ENCODE assay signal across 24 cellular contexts in the genomic region with DNA sequence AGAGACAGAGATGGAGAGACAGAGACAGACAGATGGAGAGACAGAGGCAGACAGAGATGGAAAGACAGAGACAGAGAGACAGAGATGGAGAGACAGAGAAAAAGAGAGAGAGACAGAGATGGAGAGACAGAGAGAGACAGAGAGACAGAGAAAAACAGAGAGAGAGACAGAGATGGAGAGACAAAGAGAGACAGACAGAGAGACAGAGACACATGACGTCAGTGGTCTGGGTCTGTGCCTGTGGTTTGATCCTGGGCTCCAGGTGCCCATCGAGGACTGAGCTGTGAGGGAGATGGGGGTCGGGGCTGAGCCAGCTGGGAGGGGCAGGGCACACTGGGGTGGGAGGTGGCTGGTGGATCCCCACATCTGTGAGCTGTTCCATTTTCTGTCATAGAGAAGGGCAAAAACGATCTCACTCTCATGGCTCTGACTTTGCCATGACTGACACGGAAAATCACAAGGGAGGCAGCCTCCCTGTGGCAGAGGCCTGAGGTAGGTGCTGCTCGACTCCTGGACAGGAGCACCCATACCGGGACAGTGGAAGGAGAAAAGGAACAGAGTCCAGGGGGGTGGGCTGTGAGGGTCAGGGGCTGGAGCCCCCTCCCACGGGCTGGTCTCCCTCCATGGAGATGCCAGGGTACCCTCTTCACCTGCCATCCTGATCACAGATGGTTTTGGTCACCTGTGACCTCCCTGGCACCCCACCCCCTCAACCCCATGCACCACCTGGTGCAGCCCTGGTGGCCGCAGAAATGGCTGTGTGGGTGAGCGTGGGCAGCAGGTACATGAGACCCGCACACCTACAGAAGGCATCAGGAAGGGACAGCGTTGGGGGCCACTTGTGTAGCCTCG. TPM values are rescaled to one million over a fixed set of nuclear protein-coding genes. Genes with fewer than 3 reads are reported as not detected.
DNase-seq lines count a peak whose midpoint lies in the region; ATAC-seq and TF ChIP-seq lines count a peak whose summit lies in the region.
"Had no signal": no experiment of that assay in that cellular context is flagged by ENCODE, and none has a peak within 500 bp of the region (broad histone marks: within the 10 kb centered on the region; RNA-seq: fewer than 3 reads in every experiment).

No MANE protein-coding gene starts in this region.

- H3K27ac ChIP-seq in esophagus muscularis mucosa (replicated peaks in 1 of 4) (no peak overlapping the region), prostate gland (no peak overlapping the region)
- H3K27ac ChIP-seq: GM23248, HL-60 had no signal

- peak; percentile 8 for DNase-seq in activated CD8-positive, alpha-beta memory T cell treated with anti-CD3 and anti-CD28 coated beads, Interleukin-2, amount 10 ng/mL, durations not matched to agents 7 days and 5 days
- DNase-seq in activated CD8-positive, alpha-beta memory T cell treated with anti-CD3 and anti-CD28 coated beads, Interleukin-2, amount 50 U/mL, for 48 hours, result no peak
- peak; percentile 20 for DNase-seq in D341Med (ENCODE audit: low spot score)
- peak; percentile 79 for DNase-seq in esophagus muscularis mucosa (ENCODE audit: extremely low spot score)
- peak; percentile 0 for DNase-seq in prostate gland (ENCODE audit: low spot score)
- DNase-seq in activated CD4-positive, CD25-positive, alpha-beta regulatory T cell (lab: John Stamatoyannopoulos, UW), result no peak
- DNase-seq: BE2C; CD4-positive, CD25-positive, alpha-beta regulatory T cell; COR-L47; GDM1; GM23248; Karpas-422; MG63; NCI-H1048; NCI-H1436; NCI-H1930; NCI-H226; NCI-H524; OCI-M1 had no signal

- TF ChIP-seq EP300 in esophagus muscularis mucosa (IDR thresholded peaks at IDR 0.05), result no peak

- TF ChIP-seq CTCF in esophagus muscularis mucosa (IDR thresholded peaks at IDR 0.05) (no peak), prostate gland (IDR thresholded peaks at IDR 0.05) (no peak)

- no peaks in the 10 kb centered on the region for H3K36me3 Mint-ChIP-seq in activated CD8-positive, alpha-beta memory T cell treated with anti-CD3 and anti-CD28 coated beads, Interleukin-2, amount 10 ng/mL, durations not matched to agents 7 days and 5 days
- H3K36me3 Mint-ChIP-seq: CD4-positive, CD25-positive, alpha-beta regulatory T cell; IgD-negative memory B cell had no signal

- no peaks in the 10 kb centered on the region for H3K27me3 Mint-ChIP-seq in activated CD8-positive, alpha-beta memory T cell treated with anti-CD3 and anti-CD28 coated beads, Interleukin-2, amount 10 ng/mL, durations not matched to agents 7 days and 5 days
- H3K27me3 Mint-ChIP-seq: CD4-positive, CD25-positive, alpha-beta regulatory T cell had no signal

- H3K4me3 Mint-ChIP-seq in activated CD8-positive, alpha-beta memory T cell treated with anti-CD3 and anti-CD28 coated beads, Interleukin-2, amount 10 ng/mL, durations not matched to agents 7 days and 5 days, result no peak overlapping the region
- H3K4me3 Mint-ChIP-seq: CD4-positive, CD25-positive, alpha-beta regulatory T cell had no signal

- 83% methylated on average over 8 of the region's 13 CpGs for WGBS in esophagus muscularis mucosa
- 81% methylated on average over 13 of the region's 13 CpGs for WGBS in prostate gland

- H3K27ac Mint-ChIP-seq in activated CD8-positive, alpha-beta memory T cell treated with anti-CD3 and anti-CD28 coated beads, Interleukin-2, amount 10 ng/mL, durations not matched to agents 7 days and 5 days, result no peak overlapping the region
- H3K27ac Mint-ChIP-seq: IgD-negative memory B cell had no signal

- H3K4me1 ChIP-seq in esophagus muscularis mucosa (no peaks in the 10 kb centered on the region), prostate gland (replicated peaks) (no peaks in the 10 kb centered on the region)
- H3K4me1 ChIP-seq: HAP-1 had no signal

- CTCF ChIA-PET in activated CD8-positive, alpha-beta memory T cell treated with anti-CD3 and anti-CD28 coated beads, Interleukin-2, amount 10 ng/mL, durations not matched to agents 7 days and 5 days (lab: Charles Lee), result no interaction called here

- intact Hi-C loops in esophagus muscularis mucosa (cut with DNase I), result no loop called here
- intact Hi-C loops in prostate gland (cut with DNase I), result no loop called here

- H3K27me3 ChIP-seq in esophagus muscularis mucosa, result peaks cover 0 to 62% (median 0%) of the 10 kb centered on the region in 4 donors
- peaks cover 4% of the 10 kb centered on the region for H3K27me3 ChIP-seq in prostate gland (replicated peaks; ENCODE audit: insufficient read depth)
- H3K27me3 ChIP-seq: BE2C, MG63 had no signal

- H3K4me3 ChIP-seq in esophagus muscularis mucosa (no peak overlapping the region), prostate gland (no peak overlapping the region)
- H3K4me3 ChIP-seq: GM23248, HAP-1, MG63 had no signal

- no peaks in the 10 kb centered on the region for H3K9me3 Mint-ChIP-seq in activated CD8-positive, alpha-beta memory T cell treated with anti-CD3 and anti-CD28 coated beads, Interleukin-2, amount 10 ng/mL, durations not matched to agents 7 days and 5 days (ENCODE audit: low read depth)
- H3K9me3 Mint-ChIP-seq: IgD-negative memory B cell had no signal

- H3K9me3 ChIP-seq in esophagus muscularis mucosa (no peaks in the 10 kb centered on the region), prostate gland (no peaks in the 10 kb centered on the region)
- H3K9me3 ChIP-seq: BE2C, HAP-1, MG63 had no signal

- no peaks in the 10 kb centered on the region for H3K4me1 Mint-ChIP-seq in activated CD8-positive, alpha-beta memory T cell treated with anti-CD3 and anti-CD28 coated beads, Interleukin-2, amount 10 ng/mL, durations not matched to agents 7 days and 5 days
- H3K4me1 Mint-ChIP-seq: CD4-positive, CD25-positive, alpha-beta regulatory T cell had no signal

- TF ChIP-seq POLR2A in esophagus muscularis mucosa (IDR thresholded peaks at IDR 0.05; ENCODE audit: low read depth) (no peak), prostate gland (IDR thresholded peaks at IDR 0.05) (no peak)

- ATAC-seq in activated CD8-positive, alpha-beta memory T cell treated with anti-CD3 and anti-CD28 coated beads, Interleukin-2, amount 10 ng/mL, durations not matched to agents 7 days and 5 days, result no peak
- no peak for ATAC-seq in activated CD4-positive, CD25-positive, alpha-beta regulatory T cell treated with anti-CD3 and anti-CD28 coated beads, Interleukin-2, amount 50 U/mL, for 24 hours

- H3K36me3 ChIP-seq in esophagus muscularis mucosa (no peaks in the 10 kb centered on the region), prostate gland (no peaks in the 10 kb centered on the region)
- H3K36me3 ChIP-seq: BE2C, HAP-1, MG63 had no signal

RNA-seq across cellular contexts. Expression of gene GLT6D1, which starts 28.8 kb away (rescaled TPM):
- total RNA-seq in activated CD8-positive, alpha-beta memory T cell treated with anti-CD3 and anti-CD28 coated beads, Interleukin-2, amount 10 ng/mL, durations not matched to agents 7 days and 5 days, result not detected
- total RNA-seq in esophagus muscularis mucosa (not detected), prostate gland (not detected)
- total RNA-seq: CD4-positive, CD25-positive, alpha-beta regulatory T cell; Daoy; GM23248 had no signal

RNA-seq across cellular contexts. Expression of gene PAEP, which starts 49.0 kb away (rescaled TPM):
- total RNA-seq in activated CD8-positive, alpha-beta memory T cell treated with anti-CD3 and anti-CD28 coated beads, Interleukin-2, amount 10 ng/mL, durations not matched to agents 7 days and 5 days, result not detected
- not detected for total RNA-seq in esophagus muscularis mucosa
- total RNA-seq in prostate gland, result 1 to 10 TPM in 1 of 2 donors, not detected in 1; 3.0 TPM
- total RNA-seq: CD4-positive, CD25-positive, alpha-beta regulatory T cell; Daoy; GM23248 had no signal

RNA-seq across cellular contexts. Expression of gene LCN9, which starts 52.6 kb away (rescaled TPM):
- total RNA-seq in activated CD8-positive, alpha-beta memory T cell treated with anti-CD3 and anti-CD28 coated beads, Interleukin-2, amount 10 ng/mL, durations not matched to agents 7 days and 5 days, result not detected
- total RNA-seq in esophagus muscularis mucosa (not detected), prostate gland (not detected)
- total RNA-seq: CD4-positive, CD25-positive, alpha-beta regulatory T cell; Daoy; GM23248 had no signal

Comparison
In these comparisons a context has a peak if more than half of its experiments do, and no peak if none do; other contexts are left out.
1. DNase-seq: peak in activated CD8-positive, alpha-beta memory T cell treated with anti-CD3 and anti-CD28 coated beads, Interleukin-2, amount 10 ng/mL, durations not matched to agents 7 days and 5 days (single experiment), D341Med (single experiment), esophagus muscularis mucosa (single experiment) and prostate gland (single experiment); none in activated CD8-positive, alpha-beta memory T cell treated with anti-CD3 and anti-CD28 coated beads, Interleukin-2, amount 50 U/mL, for 48 hours (single experiment) and activated CD4-positive, CD25-positive, alpha-beta regulatory T cell (0 of 4).